ENCODE assay signal across 8 cellular contexts in the genomic region with DNA sequence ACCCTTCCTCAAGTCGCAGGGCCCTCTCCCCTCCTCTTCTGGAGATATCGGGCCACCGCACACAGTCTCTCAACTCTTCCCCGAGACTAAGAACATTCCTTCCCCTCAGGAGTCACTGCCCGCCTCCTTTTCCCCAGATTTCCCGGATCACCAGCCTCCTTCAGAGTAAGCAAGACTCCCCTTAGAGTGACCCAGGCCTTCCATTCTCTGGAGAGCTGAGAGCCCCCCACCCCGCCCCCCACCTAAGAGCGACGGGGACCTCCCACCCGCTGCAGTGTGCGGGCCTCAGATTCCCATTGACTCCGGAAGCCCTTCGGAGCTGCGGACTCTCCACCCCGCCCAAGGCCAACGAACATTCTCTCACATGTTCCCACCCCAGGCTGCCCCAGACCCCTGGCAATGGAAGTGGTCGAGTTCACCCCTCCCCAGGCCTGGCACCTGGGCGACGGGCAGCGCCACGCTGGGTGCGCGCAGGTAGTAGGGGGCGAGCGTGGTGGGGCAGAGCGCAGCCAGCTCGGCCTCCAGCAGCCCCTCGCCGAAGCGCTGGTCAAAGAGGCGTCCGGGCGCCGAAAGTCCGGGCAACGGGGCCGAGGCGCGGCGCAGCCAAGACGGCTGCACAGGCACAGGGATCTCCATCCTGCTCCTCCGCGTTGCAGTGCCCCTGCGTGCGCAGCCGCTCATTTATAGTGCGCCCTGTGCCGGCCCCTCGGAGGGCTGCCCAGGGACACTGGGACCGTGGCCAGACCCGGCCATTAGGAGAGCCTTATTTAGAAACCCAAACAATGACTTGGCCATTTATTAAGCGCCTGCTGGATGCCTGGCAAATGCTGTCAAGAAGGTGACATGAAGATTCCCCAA. TPM values are rescaled to one million over a fixed set of nuclear protein-coding genes. Genes with fewer than 3 reads are reported as not detected.
DNase-seq lines count a peak whose midpoint lies in the region; ATAC-seq, FAIRE-seq and TF ChIP-seq lines count a peak whose summit lies in the region.

A gene with protein sequence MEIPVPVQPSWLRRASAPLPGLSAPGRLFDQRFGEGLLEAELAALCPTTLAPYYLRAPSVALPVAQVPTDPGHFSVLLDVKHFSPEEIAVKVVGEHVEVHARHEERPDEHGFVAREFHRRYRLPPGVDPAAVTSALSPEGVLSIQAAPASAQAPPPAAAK (minus strand): TSS at position 657 of the 858 bp plus-strand sequence. CDS start 21 bp downstream, at position 636.

- H3K36me3 ChIP-seq in K562 (ENCODE audit: control insufficient read depth, insufficient read depth, low read length) (peaks cover 35% of the 10 kb centered on the region; the same call in 2 of the 3 replicates), subcutaneous abdominal adipose tissue (ENCODE audit: control insufficient read depth in 5 of 5, insufficient read depth in 5 of 5, low read length in 5 of 5) (peaks cover 0 to 36% (median 28%) of the 10 kb centered on the region in 5 donors)

- H3K27me3 ChIP-seq in K562 (ENCODE audit: control insufficient read depth in 2 of 2, insufficient read depth in 2 of 2, low read length in 2 of 2): no peaks in the 10 kb centered on the region
- H3K27me3 ChIP-seq in layer of hippocampus (ENCODE audit: control insufficient read depth, insufficient read depth, low read length): no peaks in the 10 kb centered on the region
- no peaks in the 10 kb centered on the region for H3K27me3 ChIP-seq in subcutaneous abdominal adipose tissue (ENCODE audit: control insufficient read depth in 5 of 5, insufficient read depth in 4 of 5, low read length in 5 of 5)

- peaks cover 36% of the 10 kb centered on the region for H3K4me1 Mint-ChIP-seq in activated T-cell treated with anti-CD3 and anti-CD28 coated beads, Interleukin-2, amount 50 U/mL, for 24 hours (ENCODE audit: low read depth)

- H3K36me3 Mint-ChIP-seq in activated T-cell treated with anti-CD3 and anti-CD28 coated beads, Interleukin-2, amount 50 U/mL, for 24 hours (ENCODE audit: low read depth): peaks cover 61% of the 10 kb centered on the region

- no peak for TF ChIP-seq POLR2A in K562 (conservative IDR thresholded peaks at IDR 0.05)

- ATAC-seq in K562: no peak

- H3K4me2 ChIP-seq in K562 (ENCODE audit: insufficient read depth, low read length): peak within 1 kb of the TSS; percentile 67

- H3K4me3 ChIP-seq in K562: peak within 1 kb of the TSS; percentile 80
- peak within 1 kb of the TSS; percentile 71 to 99 (median 98) for H3K4me3 ChIP-seq in subcutaneous abdominal adipose tissue (ENCODE audit: low read depth in 1 of 5, low read length in 5 of 5)

- H3K27ac Mint-ChIP-seq in activated T-cell treated with anti-CD3 and anti-CD28 coated beads, Interleukin-2, amount 50 U/mL, for 24 hours: peak within 1 kb of the TSS; percentile 94

- CTCF ChIA-PET in K562 (lab: Yijun Ruan, JAX; ENCODE audit: low intra/inter-chr PET ratio) (no interaction called here), GM10248 (lab: Yijun Ruan, JAX) (no interaction called here)

- H3K4me1 ChIP-seq in K562 (replicated peaks in 1 of 2; ENCODE audit: control insufficient read depth in 2 of 2, insufficient read depth in 2 of 2, low read length in 2 of 2) (peaks cover 13 to 41% of the 10 kb centered on the region in 2 experiments), subcutaneous abdominal adipose tissue (ENCODE audit: control insufficient read depth in 5 of 5, insufficient read depth in 5 of 5, low read length in 5 of 5) (peaks cover 0 to 59% (median 45%) of the 10 kb centered on the region in 5 donors)

- H3K9me3 ChIP-seq in K562 (replicated peaks; ENCODE audit: control insufficient read depth, insufficient read depth, low read depth, low read length): no peaks in the 10 kb centered on the region; the same call in 1 of the 2 replicates
- peaks cover 0 to 2% (median 0%) of the 10 kb centered on the region in 5 donors for H3K9me3 ChIP-seq in subcutaneous abdominal adipose tissue (ENCODE audit: control insufficient read depth in 5 of 5, low read length in 5 of 5)

- DNase-seq in activated T-cell treated with anti-CD3 and anti-CD28 coated beads, Interleukin-2, amount 50 U/mL, for 24 hours: no peak
- no peak for DNase-seq in activated T-cell treated with anti-CD3 and anti-CD28 coated beads, Interleukin-2, amount 50 U/mL, for 48 hours
- DNase-seq in K562 (ENCODE audit: extremely low read depth in 1 of 4, low spot score in 3 of 4) (no peak), GM10248 (ENCODE audit: extremely low spot score) (no peak), NCI-H1694 treated with DMSO at 0.1 percent for 48 hours (lab: John Stamatoyannopoulos, UW) (no peak)
- no peak for DNase-seq in effector CD4-positive, alpha-beta T cell

- H3K4me3 Mint-ChIP-seq in activated T-cell treated with anti-CD3 and anti-CD28 coated beads, Interleukin-2, amount 50 U/mL, for 24 hours: peak within 1 kb of the TSS; percentile 92

- in situ Hi-C loops in K562 (cut with MboI): no loop called here

- peak within 1 kb of the TSS; percentile 56 for H2AFZ ChIP-seq in K562 (ENCODE audit: low read depth, low read length)

- no peaks in the 10 kb centered on the region; the same call in 1 of the 2 replicates for H4K20me1 ChIP-seq in K562 (replicated peaks; ENCODE audit: control insufficient read depth, insufficient read depth, low read length)

- H3K9me3 Mint-ChIP-seq in activated T-cell treated with anti-CD3 and anti-CD28 coated beads, Interleukin-2, amount 50 U/mL, for 24 hours: no peaks in the 10 kb centered on the region

- H3K9ac ChIP-seq in K562 (ENCODE audit: insufficient read depth in 1 of 2, low read depth in 2 of 2, low read length in 2 of 2) (peak within 1 kb of the TSS; percentile 73 to 93), subcutaneous abdominal adipose tissue (ENCODE audit: low read length in 5 of 5) (peak within 1 kb of the TSS; percentile 35 to 92 (median 71))

- intact Hi-C loops in K562 (cut with micrococcal nuclease): no loop called here

- no peak for FAIRE-seq in K562 (lab: Jason Lieb, UNC)

- H3K27me3 Mint-ChIP-seq in activated T-cell treated with anti-CD3 and anti-CD28 coated beads, Interleukin-2, amount 50 U/mL, for 24 hours: peaks cover 8% of the 10 kb centered on the region

- POLR2A ChIA-PET in K562 (lab: Yijun Ruan, JAX) (interaction anchor here (0.5 to 2.2 kb wide), 4 partner anchors 9 to 784 kb away, joined by 3 to 12 read pairs (median 4); a partner anchor contains a TSS), GM10248 (lab: Yijun Ruan, JAX) (interaction anchor here (1.3 kb wide), 1 partner anchor 8 kb away, joined by 5 read pairs; a partner anchor contains a TSS)

- H3K27ac ChIP-seq in K562 (ENCODE audit: extremely low read depth, low read depth, low read length): peak within 1 kb of the TSS; percentile 83
- peak within 1 kb of the TSS; percentile 77 for H3K27ac ChIP-seq in layer of hippocampus (ENCODE audit: low read depth, low read length)
- H3K27ac ChIP-seq in subcutaneous abdominal adipose tissue (ENCODE audit: low read depth, low read length): peak within 1 kb of the TSS; percentile 96

- H3K9me1 ChIP-seq in K562 (ENCODE audit: control insufficient read depth, insufficient read depth, low read length): no peaks in the 10 kb centered on the region

- TF ChIP-seq RAD21 in K562 (CRISPR knock-in tag; conservative IDR thresholded peaks at IDR 0.05 in 1 of 2, IDR thresholded peaks at IDR 0.05 in 1 of 2): no peak

- TF ChIP-seq CTCF in K562 (IDR thresholded peaks at IDR 0.05 in 2 of 3, conservative IDR thresholded peaks at IDR 0.05 in 1 of 3; ENCODE audit: insufficient read depth in 2 of 3, low read depth in 1 of 3, low read length in 3 of 3): no peak
- TF ChIP-seq CTCF in GM10248 (IDR thresholded peaks at IDR 0.05; ENCODE audit: control extremely low read depth, extremely low read depth, low read depth, missing control alignments): no peak

- WGBS in K562 (ENCODE audit: insufficient coverage, low coverage, missing lambda C conversion rate): 89% methylated on average over 31 of the region's 52 CpGs

- H3K79me2 ChIP-seq in K562 (ENCODE audit: control insufficient read depth, insufficient read depth, low read length): peaks cover 17% of the 10 kb centered on the region

- no peak for TF ChIP-seq EP300 in K562 (IDR thresholded peaks at IDR 0.05; ENCODE audit: low read length)

- no TSS peak for BruUV-seq in K562 (replicated peaks; lab: Mats Ljungman, UMichigan)

TF ChIP-seq in K562, 482 proteins besides CTCF, POLR2A, EP300 and RAD21 (continues in another document):
- TF ChIP-seq ZNF764 (CRISPR knock-in tag; IDR thresholded peaks at IDR 0.05; ENCODE audit: low read depth): no peak
- TF ChIP-seq KAT7 (CRISPR knock-in tag; IDR thresholded peaks at IDR 0.05; ENCODE audit: borderline replicate concordance): peak; percentile 39; the same call in 1 of the 2 replicates
- TF ChIP-seq BDP1 (IDR thresholded peaks at IDR 0.05; ENCODE audit: insufficient read depth, insufficient read length): no peak
- no peak for TF ChIP-seq ZFP30 (CRISPR knock-in tag; IDR thresholded peaks at IDR 0.05; ENCODE audit: borderline replicate concordance)
- TF ChIP-seq RBFOX2 (IDR thresholded peaks at IDR 0.05; ENCODE audit: low read depth, low read length): peak; percentile 52
- TF ChIP-seq ZFP36 (IDR thresholded peaks at IDR 0.05; ENCODE audit: low read depth, low read length, partially characterized antibody): no peak
- no peak for TF ChIP-seq MEF2A (IDR thresholded peaks at IDR 0.05; ENCODE audit: control insufficient read depth, low read depth, low read length)
- TF ChIP-seq HNRNPL (IDR thresholded peaks at IDR 0.05; ENCODE audit: low read depth, low read length): peak; percentile 92
- TF ChIP-seq ZKSCAN8 (CRISPR knock-in tag; IDR thresholded peaks at IDR 0.05): peak; percentile 97
- peak; percentile 21 for TF ChIP-seq SRSF7 (optimal IDR thresholded peaks at IDR 0.05; ENCODE audit: low read depth, low read length)

RNA-seq across cellular contexts. Expression of the gene that starts here (rescaled TPM):
- total RNA-seq in K562 (2011; cell fraction: chromatin; rRNA removed; ENCODE audit: low replicate concordance): 0.32 TPM in 1 of 2 replicates, not detected in the other
- 0.50 and 0.92 TPM in 2 replicates for total RNA-seq in K562 (2011; cell fraction: nucleolus; rRNA removed)
- not detected in 2 replicates for total RNA-seq in K562 (2011; cell fraction: nucleoplasm; rRNA removed)
- total RNA-seq in K562 (2014; rRNA removed): not detected in 2 replicates
- total RNA-seq in K562 (2014; rRNA removed; fragmentation: Illumina TruSeq; extraction: Trizol): not detected in 2 replicates
- total RNA-seq in K562 (2015; rRNA removed; fragmentation: Illumina TruSeq; extraction: Trizol): not detected in 2 replicates
- 0.40 and 0.55 TPM in 2 replicates for total RNA-seq in K562 (2021)
- 0.05 TPM in 1 of 2 replicates, not detected in the other for polyA plus RNA-seq in K562 (2011; rRNA removed)
- polyA plus RNA-seq in K562 (2011; cell fraction: cytosol; rRNA removed): 0.10 and 0.13 TPM in 2 replicates
- 0.24 and 0.63 TPM in 2 replicates for polyA plus RNA-seq in K562 (2011; cell fraction: nucleus; rRNA removed)
- 0.07 and 0.51 TPM in 2 replicates for polyA plus RNA-seq in K562 (2012)
- 0.14 TPM in 1 of 2 replicates, not detected in the other for polyA plus RNA-seq in K562 (2014; fragmentation: Illumina TruSeq; extraction: Trizol)
- not detected for polyA plus RNA-seq in K562 (2014; fragmentation: Nextera tagmentation; extraction: Ambion mirVana)
- polyA plus RNA-seq in K562 (2014; rRNA removed): not detected in 2 replicates
- 0.15 TPM in 1 of 2 replicates, not detected in the other for polyA minus RNA-seq in K562 (2011; rRNA and poly(A)+ RNA removed)
- not detected in 2 replicates for polyA minus RNA-seq in K562 (2011; cell fraction: cytosol; rRNA and poly(A)+ RNA removed)
- 0.22 TPM in 1 of 2 replicates, not detected in the other for polyA minus RNA-seq in K562 (2011; cell fraction: nucleus; rRNA and poly(A)+ RNA removed)
